Comparison of ENCODE assay signal across 15 cellular contexts in the genomic region with DNA sequence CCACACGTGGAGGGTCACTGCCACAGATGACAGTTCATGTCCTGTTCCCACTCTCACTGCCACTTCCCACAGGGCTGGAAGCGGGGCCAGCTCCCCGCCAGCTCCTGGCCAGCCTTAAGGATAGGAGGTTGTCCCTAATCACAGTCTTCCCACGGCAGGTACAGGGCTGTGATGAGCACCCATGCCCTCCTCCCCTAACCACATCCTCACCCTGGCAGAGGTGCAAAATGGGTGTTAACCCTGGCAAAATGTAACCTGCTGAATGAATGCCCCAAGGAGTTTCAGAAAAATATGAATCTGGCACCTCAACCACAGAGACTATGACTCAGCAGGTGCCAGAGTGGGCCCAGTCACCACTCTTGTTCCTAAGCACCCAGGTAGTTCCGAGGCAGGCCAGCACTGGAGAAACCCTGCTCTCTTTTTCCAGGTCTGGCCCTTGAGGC.
A peak's percentile ranks its signal among the peaks of the same experiment; 100 is the strongest.
DNase-seq lines count a peak whose midpoint lies in the region; ATAC-seq, FAIRE-seq and TF ChIP-seq lines count a peak whose summit lies in the region.
"Had no signal": no experiment of that assay in that cellular context is flagged by ENCODE, and none has a peak within 500 bp of the region (broad histone marks: within the 10 kb centered on the region; RNA-seq: fewer than 3 reads in every experiment).

No MANE protein-coding gene starts in this region.

- no peak overlapping the region for H2AFZ ChIP-seq in HepG2 (ENCODE audit: low read length)

- TF ChIP-seq EP300 in HepG2 (IDR thresholded peaks at IDR 0.05; ENCODE audit: low read depth in 2 of 2, low read length in 2 of 2) (no peak), HepG2 (CRISPR knock-in tag; IDR thresholded peaks at IDR 0.05; ENCODE audit: borderline replicate concordance) (no peak)

- in situ Hi-C loops in HepG2 (cut with HindIII; ENCODE audit: extremely low pct_ligation_motif_present, low pct_unique_long_range_greater_than_20kb): no loop called here

- no peak overlapping the region for H3K4me3 ChIP-seq in HepG2 (replicated peaks in 1 of 3; ENCODE audit: insufficient read depth in 1 of 3, low read depth in 2 of 3, low read length in 3 of 3)
- H3K4me3 ChIP-seq: BLaER1 treated with 17β-estradiol and CSF1 and Interleukin-3, amounts not matched to agents 10 nM and 100 nM; ovary had no signal

- H3K36me3 Mint-ChIP-seq in activated CD4-positive, alpha-beta memory T cell treated with anti-CD3 and anti-CD28 coated beads for 36 hours: no peaks in the 10 kb centered on the region

- H3K4me1 ChIP-seq in HepG2 (ENCODE audit: insufficient read depth, low read length): peaks cover 55% of the 10 kb centered on the region

- no peak overlapping the region for H3K27ac Mint-ChIP-seq in activated CD4-positive, alpha-beta memory T cell treated with anti-CD3 and anti-CD28 coated beads for 36 hours
- H3K27ac Mint-ChIP-seq: stimulated activated naive CD8-positive, alpha-beta T cell treated with anti-CD3 and anti-CD28 coated beads, Interleukin-15, Interleukin-2, amounts not matched to agents 100 ng/mL and 50 ng/mL, for 24 hours had no signal

- no peak overlapping the region for H3K9ac ChIP-seq in HepG2 (ENCODE audit: insufficient read depth, low read depth, low read length)
- H3K9ac ChIP-seq: BLaER1 treated with 17β-estradiol and CSF1 and Interleukin-3, amounts not matched to agents 10 nM and 100 nM had no signal

- no TSS peak for BruUV-seq in HepG2 (replicated peaks; lab: Mats Ljungman, UMichigan)

- CTCF ChIA-PET in activated CD4-positive, alpha-beta memory T cell treated with anti-CD3 and anti-CD28 coated beads for 36 hours (lab: Charles Lee): no interaction called here
- CTCF ChIA-PET in HepG2 (lab: Yijun Ruan, JAX; ENCODE audit: low intra/inter-chr PET ratio, low total read pairs): no interaction called here

- H4K20me1 ChIP-seq in HepG2 (ENCODE audit: insufficient read depth, low read length): no peaks in the 10 kb centered on the region
- H4K20me1 ChIP-seq: BLaER1 treated with 17β-estradiol and CSF1 and Interleukin-3, amounts not matched to agents 10 nM and 100 nM had no signal

- intact Hi-C loops in activated CD4-positive, alpha-beta memory T cell treated with anti-CD3 and anti-CD28 coated beads for 36 hours (cut with micrococcal nuclease): no loop called here
- intact Hi-C loops in HepG2 (cut with micrococcal nuclease; ENCODE audit: unreplicated experiment): no loop called here

- no peak for ATAC-seq in HepG2
- ATAC-seq: Right ventricle myocardium inferior had no signal

- TF ChIP-seq CTCF in HepG2 (CRISPR knock-in tag; IDR thresholded peaks at IDR 0.05): no peak

- peak; percentile 63 for DNase-seq in A172 (ENCODE audit: low spot score)
- peak; percentile 48 for DNase-seq in ELR (ENCODE audit: low read depth)
- DNase-seq in activated CD4-positive, alpha-beta memory T cell treated with anti-CD3 and anti-CD28 coated beads for 36 hours: peak; percentile 41
- peak; percentile 90 for DNase-seq in glomerular visceral epithelial cell (ENCODE audit: extremely low spot score)
- no peak for DNase-seq in NCI-H774 (lab: John Stamatoyannopoulos, UW)
- no peak for DNase-seq in NCI-H2171 (lab: John Stamatoyannopoulos, UW)
- DNase-seq in HepG2 (ENCODE audit: low spot score): no peak
- DNase-seq in GM19240 (ENCODE audit: insufficient read length, low spot score): no peak
- DNase-seq: NCI-H1048, NCI-H446 treated with DMSO at 0.1 percent for 48 hours, ovary, T1000 had no signal

- H3K4me3 Mint-ChIP-seq in activated CD4-positive, alpha-beta memory T cell treated with anti-CD3 and anti-CD28 coated beads for 36 hours: no peak overlapping the region
- H3K4me3 Mint-ChIP-seq: stimulated activated naive CD8-positive, alpha-beta T cell treated with anti-CD3 and anti-CD28 coated beads, Interleukin-15, Interleukin-2, amounts not matched to agents 100 ng/mL and 50 ng/mL, for 24 hours had no signal

- H3K36me3 ChIP-seq in HepG2 (replicated peaks in 1 of 2; ENCODE audit: control insufficient read depth in 1 of 2, insufficient read depth in 2 of 2, low read length in 2 of 2): no peaks in the 10 kb centered on the region
- H3K36me3 ChIP-seq: BLaER1 treated with 17β-estradiol and CSF1 and Interleukin-3, amounts not matched to agents 10 nM and 100 nM; ovary had no signal

- no peak for FAIRE-seq in HepG2 (lab: Jason Lieb, UNC)

- no peak for TF ChIP-seq POLR2A in HepG2 (IDR thresholded peaks at IDR 0.05; ENCODE audit: insufficient read depth in 1 of 2, low read depth in 2 of 2, low read length in 2 of 2)

- H3K9me3 Mint-ChIP-seq in activated CD4-positive, alpha-beta memory T cell treated with anti-CD3 and anti-CD28 coated beads for 36 hours: no peaks in the 10 kb centered on the region
- H3K9me3 Mint-ChIP-seq: stimulated activated naive CD8-positive, alpha-beta T cell treated with anti-CD3 and anti-CD28 coated beads, Interleukin-15, Interleukin-2, amounts not matched to agents 100 ng/mL and 50 ng/mL, for 24 hours had no signal

- H3K79me2 ChIP-seq in HepG2 (ENCODE audit: insufficient read depth, low read length): no peaks in the 10 kb centered on the region

- H3K9me3 ChIP-seq in HepG2 (ENCODE audit: low read length): no peaks in the 10 kb centered on the region
- H3K9me3 ChIP-seq: ovary had no signal

- H3K4me1 Mint-ChIP-seq in activated CD4-positive, alpha-beta memory T cell treated with anti-CD3 and anti-CD28 coated beads for 36 hours (ENCODE audit: low read depth): peaks cover 6% of the 10 kb centered on the region

- POLR2A ChIA-PET in activated CD4-positive, alpha-beta memory T cell treated with anti-CD3 and anti-CD28 coated beads for 36 hours (lab: Charles Lee): no interaction called here
- POLR2A ChIA-PET in HepG2 (lab: Yijun Ruan, JAX): no interaction called here

- H3K27me3 Mint-ChIP-seq in activated CD4-positive, alpha-beta memory T cell treated with anti-CD3 and anti-CD28 coated beads for 36 hours: peaks cover 19% of the 10 kb centered on the region

- no peaks in the 10 kb centered on the region for H3K27me3 ChIP-seq in HepG2 (ENCODE audit: control insufficient read depth in 1 of 2, insufficient read depth in 2 of 2, low read length in 2 of 2)
- H3K27me3 ChIP-seq: BLaER1 treated with 17β-estradiol and CSF1 and Interleukin-3, amounts not matched to agents 10 nM and 100 nM; ovary had no signal

- WGBS in HepG2 (ENCODE audit: low lambda C conversion rate): 96% methylated on average over 4 of the region's 5 CpGs

- no peak overlapping the region for H3K27ac ChIP-seq in HepG2 (ENCODE audit: extremely low read length, insufficient read depth, low read length)
- H3K27ac ChIP-seq: BLaER1 treated with 17β-estradiol and CSF1 and Interleukin-3, amounts not matched to agents 10 nM and 100 nM; ovary had no signal

- no peak for TF ChIP-seq RAD21 in HepG2 (CRISPR knock-in tag; IDR thresholded peaks at IDR 0.05)

- no peak overlapping the region for H3K4me2 ChIP-seq in HepG2 (ENCODE audit: low read depth, low read length)
- H3K4me2 ChIP-seq: BLaER1 treated with 17β-estradiol and CSF1 and Interleukin-3, amounts not matched to agents 10 nM and 100 nM had no signal

TF ChIP-seq in HepG2, 621 proteins besides CTCF, POLR2A, EP300 and RAD21:
- TF ChIP-seq ZNF280D (CRISPR knock-in tag; IDR thresholded peaks at IDR 0.05): no peak
- no peak for TF ChIP-seq ZNF460 (CRISPR knock-in tag; IDR thresholded peaks at IDR 0.05; ENCODE audit: borderline replicate concordance)
- TF ChIP-seq DPF2 (CRISPR knock-in tag; IDR thresholded peaks at IDR 0.05; ENCODE audit: borderline replicate concordance, low read depth): no peak
- no peak for TF ChIP-seq ZFYVE20 (CRISPR knock-in tag; IDR thresholded peaks at IDR 0.05; ENCODE audit: borderline replicate concordance, low read depth)
- TF ChIP-seq ZBTB7A (CRISPR knock-in tag; IDR thresholded peaks at IDR 0.05): no peak
- TF ChIP-seq, protein P1, sequence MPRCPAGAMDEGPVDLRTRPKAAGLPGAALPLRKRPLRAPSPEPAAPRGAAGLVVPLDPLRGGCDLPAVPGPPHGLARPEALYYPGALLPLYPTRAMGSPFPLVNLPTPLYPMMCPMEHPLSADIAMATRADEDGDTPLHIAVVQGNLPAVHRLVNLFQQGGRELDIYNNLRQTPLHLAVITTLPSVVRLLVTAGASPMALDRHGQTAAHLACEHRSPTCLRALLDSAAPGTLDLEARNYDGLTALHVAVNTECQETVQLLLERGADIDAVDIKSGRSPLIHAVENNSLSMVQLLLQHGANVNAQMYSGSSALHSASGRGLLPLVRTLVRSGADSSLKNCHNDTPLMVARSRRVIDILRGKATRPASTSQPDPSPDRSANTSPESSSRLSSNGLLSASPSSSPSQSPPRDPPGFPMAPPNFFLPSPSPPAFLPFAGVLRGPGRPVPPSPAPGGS (CRISPR knock-in tag; IDR thresholded peaks at IDR 0.05): no peak

Comparison
In these comparisons a context has a peak if more than half of its experiments do, and no peak if none do; other contexts are left out.
1. DNase-seq: peak in A172 (single experiment), ELR (single experiment), activated CD4-positive, alpha-beta memory T cell treated with anti-CD3 and anti-CD28 coated beads for 36 hours (single experiment) and glomerular visceral epithelial cell (single experiment); none in NCI-H774 (single experiment), NCI-H2171 (single experiment), HepG2 (single experiment) and GM19240 (single experiment).